16 cellular contexts compared by ENCODE assay signal in genomic region chr19:55229789-55230182, GRCh38. TPM values are rescaled to one million over a fixed set of nuclear protein-coding genes. Genes with fewer than 3 reads are reported as not detected.
DNase-seq lines count a peak whose midpoint lies in the region; ATAC-seq, FAIRE-seq and TF ChIP-seq lines count a peak whose summit lies in the region.
"Had no signal": no experiment of that assay in that cellular context is flagged by ENCODE, and none has a peak within 500 bp of the region (broad histone marks: within the 10 kb centered on the region; RNA-seq: fewer than 3 reads in every experiment).

No MANE protein-coding gene starts in this region.

- H3K27ac ChIP-seq in A673 (ENCODE audit: low read depth, low read length, poor library complexity, severe bottlenecking) (no peak overlapping the region), PC-3 (ENCODE audit: low read length) (no peak overlapping the region), HepG2 (ENCODE audit: extremely low read length, insufficient read depth, low read length) (peak overlapping the region; percentile 76), testis (no peak overlapping the region)

- H3K9me3 ChIP-seq in A673 (ENCODE audit: low read depth, low read length, poor library complexity, severe bottlenecking) (no peaks in the 10 kb centered on the region), PC-3 (ENCODE audit: low read length) (no peaks in the 10 kb centered on the region), HepG2 (ENCODE audit: low read length) (no peaks in the 10 kb centered on the region), testis (no peaks in the 10 kb centered on the region)

- intact Hi-C loops in A673 (cut with micrococcal nuclease; ENCODE audit: unreplicated experiment) (no loop called here), PC-3 (cut with micrococcal nuclease) (no loop called here), HepG2 (cut with micrococcal nuclease; ENCODE audit: unreplicated experiment) (no loop called here), testis (cut with DNase I; ENCODE audit: low total_unique reads) (no loop called here)

- no peak for TF ChIP-seq CTCF in A673 (conservative IDR thresholded peaks at IDR 0.05; ENCODE audit: low read depth, low read length)
- no peak for TF ChIP-seq CTCF in PC-3 (conservative IDR thresholded peaks at IDR 0.05; ENCODE audit: low read depth, low read length)
- no peak for TF ChIP-seq CTCF in HepG2 (CRISPR knock-in tag; IDR thresholded peaks at IDR 0.05)
- TF ChIP-seq CTCF in testis (IDR thresholded peaks at IDR 0.05), result no peak

- TF ChIP-seq EP300 in HepG2 (IDR thresholded peaks at IDR 0.05; ENCODE audit: low read depth in 2 of 2, low read length in 2 of 2), result no peak; a peak in 1 of 4 replicates
- no peak for TF ChIP-seq EP300 in HepG2 (CRISPR knock-in tag; IDR thresholded peaks at IDR 0.05; ENCODE audit: borderline replicate concordance)

- H2AFZ ChIP-seq in PC-3 (ENCODE audit: low read length) (no peak overlapping the region), HepG2 (ENCODE audit: low read length) (no peak overlapping the region)

- H3K27me3 ChIP-seq in A673 (replicated peaks; ENCODE audit: insufficient read depth, low read depth, low read length, poor library complexity) (no peaks in the 10 kb centered on the region), PC-3 (ENCODE audit: low read length) (no peaks in the 10 kb centered on the region), HepG2 (ENCODE audit: control insufficient read depth in 1 of 2, insufficient read depth in 2 of 2, low read length in 2 of 2) (no peaks in the 10 kb centered on the region), testis (no peaks in the 10 kb centered on the region)

- no peak for TF ChIP-seq RAD21 in HepG2 (CRISPR knock-in tag; IDR thresholded peaks at IDR 0.05)

- WGBS in HepG2 (ENCODE audit: low lambda C conversion rate), result 70% methylated on average over 3 of the region's 17 CpGs
- 78% methylated on average over 17 of the region's 17 CpGs; no CpG with 5 or more reads in 1 of the 2 donors for WGBS in testis, 2 donors

- H3K4me3 ChIP-seq in A673 (ENCODE audit: low read depth, low read length, poor library complexity, severe bottlenecking), result no peak overlapping the region
- H3K4me3 ChIP-seq in PC-3 (ENCODE audit: low read length), result no peak overlapping the region
- H3K4me3 ChIP-seq in HepG2 (replicated peaks in 1 of 3; ENCODE audit: insufficient read depth in 1 of 3, low read depth in 2 of 3, low read length in 3 of 3), result no peak overlapping the region
- H3K4me3 ChIP-seq in testis, result no peak overlapping the region

- in situ Hi-C loops in HepG2 (cut with HindIII; ENCODE audit: extremely low pct_ligation_motif_present, low pct_unique_long_range_greater_than_20kb), result no loop called here

- no peaks in the 10 kb centered on the region for H3K9me2 ChIP-seq in PC-3 (replicated peaks; ENCODE audit: low read length)

- ATAC-seq in PC-3 (no peak), HepG2 (peak; percentile 14)

- H3F3A ChIP-seq in PC-3 (ENCODE audit: low read length, unreplicated experiment), result no peaks in the 10 kb centered on the region

- peaks cover 36% of the 10 kb centered on the region for H3K36me3 ChIP-seq in A673 (ENCODE audit: insufficient read depth, low read length, poor library complexity, severe bottlenecking)
- peaks cover 39% of the 10 kb centered on the region for H3K36me3 ChIP-seq in PC-3 (ENCODE audit: low read depth, low read length)
- H3K36me3 ChIP-seq in HepG2 (replicated peaks in 1 of 2; ENCODE audit: control insufficient read depth in 1 of 2, insufficient read depth in 2 of 2, low read length in 2 of 2), result peaks cover 14 to 48% of the 10 kb centered on the region in 2 experiments
- no peaks in the 10 kb centered on the region for H3K36me3 ChIP-seq in testis (ENCODE audit: low read depth, missing control alignments)

- H3K4me2 ChIP-seq in PC-3 (ENCODE audit: low read length) (no peak overlapping the region), HepG2 (ENCODE audit: low read depth, low read length) (0 out of 2 replicates have a peak overlapping the region, but pooled peaks have one; percentile 88)

- TSS peak; percentile 92 for BruUV-seq in A673 (replicated peaks; lab: Mats Ljungman, UMichigan)
- BruUV-seq in PC-3 (replicated peaks; lab: Mats Ljungman, UMichigan), result TSS peak; percentile 71
- BruUV-seq in HepG2 (replicated peaks; lab: Mats Ljungman, UMichigan), result TSS peak; percentile 53

- H4K20me1 ChIP-seq in PC-3 (ENCODE audit: low read length) (0 out of 2 replicates have a peak, but pooled peaks cover 8% of the 10 kb centered on the region), HepG2 (ENCODE audit: insufficient read depth, low read length) (no peaks in the 10 kb centered on the region)

- CTCF ChIA-PET in A673 (lab: Charles Lee) (no interaction called here), PC-3 (lab: Charles Lee) (no interaction called here), HepG2 (lab: Yijun Ruan, JAX; ENCODE audit: low intra/inter-chr PET ratio, low total read pairs) (no interaction called here)

- H3K79me2 ChIP-seq in PC-3 (ENCODE audit: low read length) (no peaks in the 10 kb centered on the region), HepG2 (ENCODE audit: insufficient read depth, low read length) (peaks cover 4% of the 10 kb centered on the region)

- TF ChIP-seq POLR2A in HepG2 (IDR thresholded peaks at IDR 0.05; ENCODE audit: insufficient read depth in 1 of 2, low read depth in 2 of 2, low read length in 2 of 2) (no peak), testis (IDR thresholded peaks at IDR 0.05) (no peak)

- no peaks in the 10 kb centered on the region for H3K4me1 ChIP-seq in A673 (ENCODE audit: insufficient read depth, low read length, poor library complexity, severe bottlenecking)
- H3K4me1 ChIP-seq in PC-3 (ENCODE audit: insufficient read depth, low read length), result no peaks in the 10 kb centered on the region
- peaks cover 71% of the 10 kb centered on the region for H3K4me1 ChIP-seq in HepG2 (ENCODE audit: insufficient read depth, low read length)
- H3K4me1 ChIP-seq in testis, result no peaks in the 10 kb centered on the region

- DNase-seq in A673 (ENCODE audit: low spot score), result no peak
- no peak for DNase-seq in PC-3
- DNase-seq in HepG2 (ENCODE audit: low spot score), result no peak
- DNase-seq in NCI-H146 treated with DMSO at 0.1 percent for 48 hours (lab: John Stamatoyannopoulos, UW; ENCODE audit: unreplicated experiment), result no peak
- DNase-seq in effector CD4-positive, alpha-beta T cell, result no peak
- no peak for DNase-seq in testis
- DNase-seq: CD4-positive, CD25-positive, alpha-beta regulatory T cell; DMS79; H9; Karpas-422; NCI-H1105 treated with DMSO at 0.1 percent for 48 hours; NCI-H187 treated with DMSO at 0.1 percent for 48 hours; NCI-H446 treated with DMSO at 0.1 percent for 48 hours; NCI-H82 had no signal

- H3K9ac ChIP-seq in PC-3 (ENCODE audit: low read length) (no peak overlapping the region), HepG2 (ENCODE audit: insufficient read depth, low read depth, low read length) (no peak overlapping the region)

- no peak for FAIRE-seq in HepG2 (lab: Jason Lieb, UNC)
- FAIRE-seq: A204.1, GM12891 had no signal

- POLR2A ChIA-PET in A673 (lab: Charles Lee; ENCODE audit: low non-redundant PET), result no interaction called here
- POLR2A ChIA-PET in PC-3 (lab: Charles Lee; ENCODE audit: unreplicated experiment), result no interaction called here
- POLR2A ChIA-PET in HepG2 (lab: Yijun Ruan, JAX), result interaction anchor here (0.6 to 1.2 kb wide), 3 partner anchors 23 to 30 kb away, joined by 3 to 8 read pairs (median 5); no protein-coding TSS in a partner anchor

RNA-seq across cellular contexts. Expression of gene TMEM86B, which starts 1.2 kb away (rescaled TPM):
- 4.8 and 6.1 TPM in 2 replicates for total RNA-seq in A673 (2021)
- total RNA-seq in PC-3 (2014; rRNA removed), result 11.1 and 11.8 TPM in 2 replicates
- 6.0 and 9.6 TPM in 2 replicates for total RNA-seq in HepG2 (2016; rRNA removed; fragmentation: Illumina TruSeq; extraction: Trizol)
- total RNA-seq in HepG2 (2016; cell fraction: cytosol; rRNA removed; fragmentation: Illumina TruSeq; extraction: Trizol; ENCODE audit: low read depth), result 9.6 and 12.1 TPM in 2 replicates
- total RNA-seq in HepG2 (2016; cell fraction: insoluble cytoplasmic fraction; rRNA removed; fragmentation: Illumina TruSeq; extraction: Trizol), result 6.1 and 10.1 TPM in 2 replicates
- 13.1 and 18.6 TPM in 2 replicates for total RNA-seq in HepG2 (2016; cell fraction: membrane; rRNA removed; fragmentation: Illumina TruSeq; extraction: Trizol)
- total RNA-seq in HepG2 (2016; cell fraction: nucleus; rRNA removed; fragmentation: Illumina TruSeq; extraction: Trizol), result 7.1 and 10.0 TPM in 2 replicates
- polyA plus RNA-seq in HepG2 (2011; rRNA removed), result 7.7 and 10.7 TPM in 2 replicates
- 6.2 and 9.1 TPM in 2 replicates for polyA plus RNA-seq in HepG2 (2011; cell fraction: cytosol; rRNA removed)
- polyA plus RNA-seq in HepG2 (2011; cell fraction: nucleus; rRNA removed), result 66.7 and 95.0 TPM in 2 replicates
- polyA plus RNA-seq in HepG2 (2012), result 16.2 and 16.6 TPM in 2 replicates
- 22.1 and 25.3 TPM in 2 replicates for polyA plus RNA-seq in HepG2 (2016; cell fraction: cytosol; fragmentation: Illumina TruSeq; extraction: Trizol; ENCODE audit: low read depth)
- polyA plus RNA-seq in HepG2 (2016; cell fraction: insoluble cytoplasmic fraction; fragmentation: Illumina TruSeq; extraction: Trizol; ENCODE audit: low read depth), result 8.1 and 13.8 TPM in 2 replicates
- 27.2 and 29.7 TPM in 2 replicates for polyA plus RNA-seq in HepG2 (2016; cell fraction: membrane; fragmentation: Illumina TruSeq; extraction: Trizol; ENCODE audit: low read depth)
- polyA plus RNA-seq in HepG2 (2016; cell fraction: nucleus; fragmentation: Illumina TruSeq; extraction: Trizol; ENCODE audit: insufficient read depth, low read depth), result 36.9 and 38.1 TPM in 2 replicates
- 1.9 and 14.4 TPM in 2 replicates for polyA minus RNA-seq in HepG2 (2011; rRNA and poly(A)+ RNA removed; ENCODE audit: low replicate concordance)
- polyA minus RNA-seq in HepG2 (2011; cell fraction: cytosol; rRNA and poly(A)+ RNA removed), result 2.9 and 3.2 TPM in 2 replicates
- polyA minus RNA-seq in HepG2 (2011; cell fraction: nucleus; rRNA and poly(A)+ RNA removed), result 7.1 and 7.8 TPM in 2 replicates
- 10 to 100 TPM; 13.4 to 13.9 TPM for total RNA-seq in testis
- 12.8 TPM for polyA plus RNA-seq in testis (ENCODE audit: insufficient read depth, low read depth, low replicate concordance)

RNA-seq across cellular contexts. Expression of gene PTPRH, which starts 20.5 kb away (rescaled TPM):
- total RNA-seq in A673 (2021) (0.17 and 0.55 TPM in 2 replicates), PC-3 (2014; rRNA removed) (8.1 and 10.9 TPM in 2 replicates), HepG2 (2016; rRNA removed; fragmentation: Illumina TruSeq; extraction: Trizol) (9.9 and 14.7 TPM in 2 replicates), testis (10 to 100 TPM in 1 of 2 donors, 1 to 10 TPM in 1; 6.0 to 11.3 TPM)
- total RNA-seq in HepG2 (2016; cell fraction: cytosol; rRNA removed; fragmentation: Illumina TruSeq; extraction: Trizol; ENCODE audit: low read depth), result 1.9 and 2.0 TPM in 2 replicates
- total RNA-seq in HepG2 (2016; cell fraction: insoluble cytoplasmic fraction; rRNA removed; fragmentation: Illumina TruSeq; extraction: Trizol), result 8.4 and 15.2 TPM in 2 replicates
- total RNA-seq in HepG2 (2016; cell fraction: membrane; rRNA removed; fragmentation: Illumina TruSeq; extraction: Trizol), result 5.0 and 5.3 TPM in 2 replicates
- 13.3 and 16.9 TPM in 2 replicates for total RNA-seq in HepG2 (2016; cell fraction: nucleus; rRNA removed; fragmentation: Illumina TruSeq; extraction: Trizol)
- polyA plus RNA-seq in HepG2 (2011; rRNA removed) (125 and 166 TPM in 2 replicates), testis (ENCODE audit: insufficient read depth, low read depth, low replicate concordance) (1.6 TPM)
- 78.8 and 83.6 TPM in 2 replicates for polyA plus RNA-seq in HepG2 (2011; cell fraction: cytosol; rRNA removed)
- polyA plus RNA-seq in HepG2 (2011; cell fraction: nucleus; rRNA removed), result 220 and 225 TPM in 2 replicates
- 52.4 and 60.5 TPM in 2 replicates for polyA plus RNA-seq in HepG2 (2012)
- polyA plus RNA-seq in HepG2 (2016; cell fraction: cytosol; fragmentation: Illumina TruSeq; extraction: Trizol; ENCODE audit: low read depth), result 0.66 and 0.80 TPM in 2 replicates
- polyA plus RNA-seq in HepG2 (2016; cell fraction: insoluble cytoplasmic fraction; fragmentation: Illumina TruSeq; extraction: Trizol; ENCODE audit: low read depth), result 5.8 and 6.3 TPM in 2 replicates
- polyA plus RNA-seq in HepG2 (2016; cell fraction: membrane; fragmentation: Illumina TruSeq; extraction: Trizol; ENCODE audit: low read depth), result 1.2 and 2.2 TPM in 2 replicates
- 19.3 and 22.0 TPM in 2 replicates for polyA plus RNA-seq in HepG2 (2016; cell fraction: nucleus; fragmentation: Illumina TruSeq; extraction: Trizol; ENCODE audit: insufficient read depth, low read depth)
- 4.3 and 150 TPM in 2 replicates for polyA minus RNA-seq in HepG2 (2011; rRNA and poly(A)+ RNA removed; ENCODE audit: low replicate concordance)
- 36.0 and 38.7 TPM in 2 replicates for polyA minus RNA-seq in HepG2 (2011; cell fraction: cytosol; rRNA and poly(A)+ RNA removed)
- 84.6 and 100 TPM in 2 replicates for polyA minus RNA-seq in HepG2 (2011; cell fraction: nucleus; rRNA and poly(A)+ RNA removed)
- total RNA-seq: CD4-positive, CD25-positive, alpha-beta regulatory T cell had no signal
- polyA plus RNA-seq: CD4-positive, CD25-positive, alpha-beta regulatory T cell had no signal

RNA-seq across cellular contexts. Expression of gene PPP6R1, which starts 29.0 kb away (rescaled TPM):
- 103 and 108 TPM in 2 replicates for total RNA-seq in A673 (2021)
- total RNA-seq in PC-3 (2014; rRNA removed), result 159 and 221 TPM in 2 replicates
- total RNA-seq in HepG2 (2016; rRNA removed; fragmentation: Illumina TruSeq; extraction: Trizol), result 23.0 and 25.8 TPM in 2 replicates
- 6.5 and 7.1 TPM in 2 replicates for total RNA-seq in HepG2 (2016; cell fraction: cytosol; rRNA removed; fragmentation: Illumina TruSeq; extraction: Trizol; ENCODE audit: low read depth)
- 18.2 and 27.7 TPM in 2 replicates for total RNA-seq in HepG2 (2016; cell fraction: insoluble cytoplasmic fraction; rRNA removed; fragmentation: Illumina TruSeq; extraction: Trizol)
- 22.9 and 23.1 TPM in 2 replicates for total RNA-seq in HepG2 (2016; cell fraction: membrane; rRNA removed; fragmentation: Illumina TruSeq; extraction: Trizol)
- total RNA-seq in HepG2 (2016; cell fraction: nucleus; rRNA removed; fragmentation: Illumina TruSeq; extraction: Trizol), result 20.2 and 25.1 TPM in 2 replicates
- polyA plus RNA-seq in HepG2 (2011; rRNA removed), result 54.0 and 75.7 TPM in 2 replicates
- 44.7 and 48.8 TPM in 2 replicates for polyA plus RNA-seq in HepG2 (2011; cell fraction: cytosol; rRNA removed)
- polyA plus RNA-seq in HepG2 (2011; cell fraction: nucleus; rRNA removed), result 190 and 211 TPM in 2 replicates
- 51.7 and 56.8 TPM in 2 replicates for polyA plus RNA-seq in HepG2 (2012)
- 8.4 and 9.7 TPM in 2 replicates for polyA plus RNA-seq in HepG2 (2016; cell fraction: cytosol; fragmentation: Illumina TruSeq; extraction: Trizol; ENCODE audit: low read depth)
- 27.5 and 36.1 TPM in 2 replicates for polyA plus RNA-seq in HepG2 (2016; cell fraction: insoluble cytoplasmic fraction; fragmentation: Illumina TruSeq; extraction: Trizol; ENCODE audit: low read depth)
- 20.6 and 23.5 TPM in 2 replicates for polyA plus RNA-seq in HepG2 (2016; cell fraction: membrane; fragmentation: Illumina TruSeq; extraction: Trizol; ENCODE audit: low read depth)
- polyA plus RNA-seq in HepG2 (2016; cell fraction: nucleus; fragmentation: Illumina TruSeq; extraction: Trizol; ENCODE audit: insufficient read depth, low read depth), result 73.4 and 77.9 TPM in 2 replicates
- polyA minus RNA-seq in HepG2 (2011; rRNA and poly(A)+ RNA removed; ENCODE audit: low replicate concordance), result 112 and 140 TPM in 2 replicates
- polyA minus RNA-seq in HepG2 (2011; cell fraction: cytosol; rRNA and poly(A)+ RNA removed), result 48.9 and 57.3 TPM in 2 replicates
- 48.9 and 67.0 TPM in 2 replicates for polyA minus RNA-seq in HepG2 (2011; cell fraction: nucleus; rRNA and poly(A)+ RNA removed)
- 100 to 1,000 TPM; 178 to 179 TPM for total RNA-seq in testis
- polyA plus RNA-seq in testis (ENCODE audit: insufficient read depth, low read depth, low replicate concordance), result 217 TPM

RNA-seq across cellular contexts. Expression of gene SYT5, which starts 49.7 kb away (rescaled TPM):
- total RNA-seq in A673 (2021) (0.28 TPM in 1 of 2 replicates, not detected in the other), PC-3 (2014; rRNA removed) (0.40 and 2.5 TPM in 2 replicates), HepG2 (2016; rRNA removed; fragmentation: Illumina TruSeq; extraction: Trizol) (not detected in 2 replicates), testis (1 to 10 TPM; 1.6 to 5.0 TPM)
- total RNA-seq in HepG2 (2016; cell fraction: cytosol; rRNA removed; fragmentation: Illumina TruSeq; extraction: Trizol; ENCODE audit: low read depth), result not detected in 2 replicates
- not detected in 2 replicates for total RNA-seq in HepG2 (2016; cell fraction: insoluble cytoplasmic fraction; rRNA removed; fragmentation: Illumina TruSeq; extraction: Trizol)
- not detected in 2 replicates for total RNA-seq in HepG2 (2016; cell fraction: membrane; rRNA removed; fragmentation: Illumina TruSeq; extraction: Trizol)
- 0.12 TPM in 1 of 2 replicates, not detected in the other for total RNA-seq in HepG2 (2016; cell fraction: nucleus; rRNA removed; fragmentation: Illumina TruSeq; extraction: Trizol)
- polyA plus RNA-seq in HepG2 (2011; rRNA removed) (0.04 TPM in 1 of 2 replicates, not detected in the other), testis (ENCODE audit: insufficient read depth, low read depth, low replicate concordance) (11.7 TPM)
- 0.11 TPM in 1 of 2 replicates, not detected in the other for polyA plus RNA-seq in HepG2 (2011; cell fraction: cytosol; rRNA removed)
- 0.87 and 0.90 TPM in 2 replicates for polyA plus RNA-seq in HepG2 (2011; cell fraction: nucleus; rRNA removed)
- 0.24 and 0.25 TPM in 2 replicates for polyA plus RNA-seq in HepG2 (2012)
- not detected in 2 replicates for polyA plus RNA-seq in HepG2 (2016; cell fraction: cytosol; fragmentation: Illumina TruSeq; extraction: Trizol; ENCODE audit: low read depth)
- polyA plus RNA-seq in HepG2 (2016; cell fraction: insoluble cytoplasmic fraction; fragmentation: Illumina TruSeq; extraction: Trizol; ENCODE audit: low read depth), result not detected in 2 replicates
- polyA plus RNA-seq in HepG2 (2016; cell fraction: membrane; fragmentation: Illumina TruSeq; extraction: Trizol; ENCODE audit: low read depth), result not detected in 2 replicates
- polyA plus RNA-seq in HepG2 (2016; cell fraction: nucleus; fragmentation: Illumina TruSeq; extraction: Trizol; ENCODE audit: insufficient read depth, low read depth), result not detected in 2 replicates
- 0.05 and 0.52 TPM in 2 replicates for polyA minus RNA-seq in HepG2 (2011; rRNA and poly(A)+ RNA removed; ENCODE audit: low replicate concordance)
- polyA minus RNA-seq in HepG2 (2011; cell fraction: cytosol; rRNA and poly(A)+ RNA removed), result not detected in 2 replicates
- 0.62 and 2.8 TPM in 2 replicates for polyA minus RNA-seq in HepG2 (2011; cell fraction: nucleus; rRNA and poly(A)+ RNA removed)

RNA-seq across cellular contexts. Expression of gene HSPBP1, which starts 50.1 kb away (rescaled TPM):
- total RNA-seq in A673 (2021), result 80.3 and 83.4 TPM in 2 replicates
- total RNA-seq in PC-3 (2014; rRNA removed), result 122 and 148 TPM in 2 replicates
- 33.7 and 35.9 TPM in 2 replicates for total RNA-seq in HepG2 (2016; rRNA removed; fragmentation: Illumina TruSeq; extraction: Trizol)
- total RNA-seq in HepG2 (2016; cell fraction: cytosol; rRNA removed; fragmentation: Illumina TruSeq; extraction: Trizol; ENCODE audit: low read depth), result 3.9 TPM in 2 replicates
- 32.9 and 34.5 TPM in 2 replicates for total RNA-seq in HepG2 (2016; cell fraction: insoluble cytoplasmic fraction; rRNA removed; fragmentation: Illumina TruSeq; extraction: Trizol)
- total RNA-seq in HepG2 (2016; cell fraction: membrane; rRNA removed; fragmentation: Illumina TruSeq; extraction: Trizol), result 8.1 and 8.5 TPM in 2 replicates
- 14.3 and 15.8 TPM in 2 replicates for total RNA-seq in HepG2 (2016; cell fraction: nucleus; rRNA removed; fragmentation: Illumina TruSeq; extraction: Trizol)
- polyA plus RNA-seq in HepG2 (2011; rRNA removed), result 22.3 and 25.7 TPM in 2 replicates
- polyA plus RNA-seq in HepG2 (2011; cell fraction: cytosol; rRNA removed), result 19.2 and 35.4 TPM in 2 replicates
- polyA plus RNA-seq in HepG2 (2011; cell fraction: nucleus; rRNA removed), result 19.5 and 22.1 TPM in 2 replicates
- polyA plus RNA-seq in HepG2 (2012), result 14.9 and 21.2 TPM in 2 replicates
- polyA plus RNA-seq in HepG2 (2016; cell fraction: cytosol; fragmentation: Illumina TruSeq; extraction: Trizol; ENCODE audit: low read depth), result 5.6 and 5.7 TPM in 2 replicates
- 53.4 and 56.0 TPM in 2 replicates for polyA plus RNA-seq in HepG2 (2016; cell fraction: insoluble cytoplasmic fraction; fragmentation: Illumina TruSeq; extraction: Trizol; ENCODE audit: low read depth)
- 8.9 and 9.7 TPM in 2 replicates for polyA plus RNA-seq in HepG2 (2016; cell fraction: membrane; fragmentation: Illumina TruSeq; extraction: Trizol; ENCODE audit: low read depth)
- polyA plus RNA-seq in HepG2 (2016; cell fraction: nucleus; fragmentation: Illumina TruSeq; extraction: Trizol; ENCODE audit: insufficient read depth, low read depth), result 26.8 and 27.6 TPM in 2 replicates
- polyA minus RNA-seq in HepG2 (2011; rRNA and poly(A)+ RNA removed; ENCODE audit: low replicate concordance), result 33.2 and 42.3 TPM in 2 replicates
- polyA minus RNA-seq in HepG2 (2011; cell fraction: cytosol; rRNA and poly(A)+ RNA removed), result 15.9 and 23.8 TPM in 2 replicates
- polyA minus RNA-seq in HepG2 (2011; cell fraction: nucleus; rRNA and poly(A)+ RNA removed), result 4.6 and 6.1 TPM in 2 replicates
- 10 to 100 TPM; 43.5 to 48.2 TPM for total RNA-seq in testis
- polyA plus RNA-seq in testis (ENCODE audit: insufficient read depth, low read depth, low replicate concordance), result 42.7 TPM
